ENCODE assay signal across 26 cellular contexts in the genomic region with DNA sequence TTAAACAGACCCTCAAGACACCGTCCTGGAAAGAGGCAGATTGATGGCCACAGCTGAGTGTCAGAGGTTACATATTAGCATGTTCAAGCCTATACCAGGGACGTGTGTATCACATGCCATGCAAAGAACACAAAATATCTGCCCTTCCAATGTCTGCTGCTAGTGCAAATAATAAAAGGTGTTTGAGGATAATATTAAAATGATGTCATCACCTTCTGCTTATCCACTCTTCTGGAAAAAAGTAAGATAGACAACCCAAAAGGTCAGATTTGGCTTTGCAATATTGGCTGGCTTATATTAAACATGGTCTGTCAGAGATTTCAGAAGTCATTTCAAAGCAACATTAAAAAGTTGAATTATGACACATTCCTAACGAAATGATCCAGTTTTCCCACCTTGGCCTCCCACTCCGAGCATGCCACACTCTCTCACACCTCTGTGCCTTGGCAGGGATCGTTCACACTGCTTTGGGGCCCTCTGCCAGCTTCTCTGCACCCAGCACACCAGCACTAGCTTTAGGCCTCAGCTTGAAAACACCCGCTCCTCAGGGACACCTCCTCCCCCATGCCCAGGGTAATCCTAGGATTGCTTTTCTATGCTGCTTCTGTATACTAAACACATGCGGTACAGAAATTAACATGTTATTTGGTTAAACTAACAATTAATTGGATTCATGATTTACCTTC.
"Had no signal": no experiment of that assay in that cellular context is flagged by ENCODE, and none has a peak within 500 bp of the region (broad histone marks: within the 10 kb centered on the region; RNA-seq: fewer than 3 reads in every experiment).

No MANE protein-coding gene starts in this region.

- H3K27me3 ChIP-seq: brain microvascular endothelial cell, cardiac muscle cell, SJCRH30 had no signal

- H3K9me3 Mint-ChIP-seq: activated naive CD4-positive, alpha-beta T cell treated with anti-CD3 and anti-CD28 coated beads, Interleukin-2, amount 50 U/mL, for 24 hours; activated T-cell treated with anti-CD3 and anti-CD28 coated beads, Interleukin-2, amount 50 U/mL, for 24 hours; activated T-helper 1 cell treated with anti-CD3 and anti-CD28 coated beads, Interleukin-12 subunit alpha, Interleukin-12 subunit beta, Interleukin-2, Interleukin-4 antibody, amounts not matched to agents 30 ng/mL and 10 ng/mL and 1 ng/mL, durations not matched to agents 14 hours and 24 hours and 36 hours had no signal

- H3K4me1 ChIP-seq: SJCRH30 had no signal

- H3K9me3 ChIP-seq: SJCRH30, SK-N-SH had no signal

- H3K4me2 ChIP-seq: KMS-11, SK-N-SH had no signal

- H3K4me3 ChIP-seq: cardiac muscle cell, SJCRH30 had no signal

- H3K4me3 Mint-ChIP-seq: activated CD8-positive, alpha-beta T cell treated with anti-CD3 and anti-CD28 coated beads, Interleukin-2, amount 10 ng/mL, durations not matched to agents 7 days and 5 days; activated naive CD4-positive, alpha-beta T cell treated with anti-CD3 and anti-CD28 coated beads, Interleukin-2, amount 50 U/mL, for 24 hours; activated T-cell treated with anti-CD3 and anti-CD28 coated beads, Interleukin-2, amount 50 U/mL, for 24 hours; activated T-helper 1 cell treated with anti-CD3 and anti-CD28 coated beads, Interleukin-12 subunit alpha, Interleukin-12 subunit beta, Interleukin-2, Interleukin-4 antibody, amounts not matched to agents 30 ng/mL and 10 ng/mL and 1 ng/mL, durations not matched to agents 14 hours and 24 hours and 36 hours had no signal

- H3K27me3 Mint-ChIP-seq: activated naive CD4-positive, alpha-beta T cell treated with anti-CD3 and anti-CD28 coated beads, Interleukin-2, amount 50 U/mL, for 24 hours; activated T-cell treated with anti-CD3 and anti-CD28 coated beads, Interleukin-2, amount 50 U/mL, for 24 hours had no signal

- H3K36me3 ChIP-seq: brain microvascular endothelial cell, cardiac muscle cell, SJCRH30 had no signal

- ATAC-seq: activated CD4-positive, CD25-positive, alpha-beta regulatory T cell treated with anti-CD3 and anti-CD28 coated beads, Interleukin-2, amount 50 U/mL, for 24 hours; activated CD8-positive, alpha-beta T cell treated with anti-CD3 and anti-CD28 coated beads, Interleukin-2, amount 10 ng/mL, durations not matched to agents 7 days and 5 days; Panc1 had no signal

- DNase-seq: activated CD4-positive, alpha-beta T cell treated with anti-CD3 and anti-CD28 coated beads for 4 hours; activated CD8-positive, alpha-beta T cell treated with anti-CD3 and anti-CD28 coated beads, Interleukin-2, amount 10 ng/mL, durations not matched to agents 7 days and 5 days; activated effector memory CD4-positive, alpha-beta T cell treated with Interleukin-2 at 50 U/mL for 16 hours; activated naive CD4-positive, alpha-beta T cell; activated T-cell treated with anti-CD3 and anti-CD28 coated beads, Interleukin-2, amount 50 U/mL, for 24 hours; brain microvascular endothelial cell; NCI-H1092; NCI-H1417; NCI-H1930; NCI-H2171; NCI-H2227 treated with DMSO at 0.1 percent for 48 hours; NCI-H446 treated with DMSO at 0.1 percent for 48 hours; NCI-H69; NK-92 treated with Interleukin-12 subunit alpha and Interleukin-12 subunit beta, amount 100 ng/mL, for 24 hours; OCI-M1; Right ventricle myocardium superior; RPMI8226; SJCRH30; SK-N-SH; SW 1271 had no signal

- H3K27ac Mint-ChIP-seq: activated CD8-positive, alpha-beta T cell treated with anti-CD3 and anti-CD28 coated beads, Interleukin-2, amount 10 ng/mL, durations not matched to agents 7 days and 5 days; activated naive CD4-positive, alpha-beta T cell treated with anti-CD3 and anti-CD28 coated beads, Interleukin-2, amount 50 U/mL, for 24 hours; activated T-cell treated with anti-CD3 and anti-CD28 coated beads, Interleukin-2, amount 50 U/mL, for 24 hours; activated T-helper 1 cell treated with anti-CD3 and anti-CD28 coated beads, Interleukin-12 subunit alpha, Interleukin-12 subunit beta, Interleukin-2, Interleukin-4 antibody, amounts not matched to agents 30 ng/mL and 10 ng/mL and 1 ng/mL, durations not matched to agents 14 hours and 24 hours and 36 hours had no signal

- H3K27ac ChIP-seq: brain microvascular endothelial cell, cardiac muscle cell, KMS-11, SJCRH30 had no signal

- H3K9ac ChIP-seq: KMS-11, SK-N-SH had no signal
